17 cellular contexts compared by ENCODE assay signal in genomic region chr3:40920041-40920440, GRCh38.
DNase-seq lines count a peak whose midpoint lies in the region; ATAC-seq and TF ChIP-seq lines count a peak whose summit lies in the region.
"Had no signal": no experiment of that assay in that cellular context is flagged by ENCODE, and none has a peak within 500 bp of the region (broad histone marks: within the 10 kb centered on the region; RNA-seq: fewer than 3 reads in every experiment).

No MANE protein-coding gene starts in this region.

- no peaks in the 10 kb centered on the region for H3K4me1 Mint-ChIP-seq in T-cell
- H3K4me1 Mint-ChIP-seq: CD4-positive, CD25-positive, alpha-beta regulatory T cell had no signal

- peak; percentile 18 for DNase-seq in GM12865 (ENCODE audit: low read depth)
- peak; percentile 71 for DNase-seq in LHCN-M2 (ENCODE audit: low read depth)
- peak; percentile 52 for DNase-seq in brain microvascular endothelial cell
- DNase-seq in kidney epithelial cell (ENCODE audit: low read depth): peak; percentile 71
- no peak for DNase-seq in central memory CD4-positive, alpha-beta T cell
- DNase-seq in T-cell: no peak
- DNase-seq: activated CD8-positive, alpha-beta memory T cell treated with anti-CD3 and anti-CD28 coated beads, Interleukin-2, amount 50 U/mL, for 4 hours; body of pancreas; CD4-positive, CD25-positive, alpha-beta regulatory T cell; GOT3; left ventricle myocardium superior; occipital lobe; stimulated activated naive CD4-positive, alpha-beta T cell treated with Interleukin-2 at 50 U/mL for 16 hours had no signal

- H3K36me3 Mint-ChIP-seq in T-cell: no peaks in the 10 kb centered on the region
- H3K36me3 Mint-ChIP-seq: CD4-positive, CD25-positive, alpha-beta regulatory T cell had no signal

- peaks cover 0 to 7% of the 10 kb centered on the region in 2 donors for H3K27me3 Mint-ChIP-seq in T-cell

- H3K9me3 Mint-ChIP-seq in T-cell: no peaks in the 10 kb centered on the region

- ATAC-seq in HG03135 (IDR thresholded peaks at IDR 0.05; ENCODE audit: unreplicated experiment) (no peak), HG02610 (IDR thresholded peaks at IDR 0.05; ENCODE audit: unreplicated experiment) (no peak), T-cell (replicated peaks in 1 of 4) (no peak)
- ATAC-seq: body of pancreas, K562, left ventricle myocardium superior, Panc1 had no signal

- in situ Hi-C loops in brain microvascular endothelial cell (cut with HindIII; ENCODE audit: low pct_ligation_motif_present, low sequenced_read_pairs): no loop called here

- H3K27ac Mint-ChIP-seq in T-cell: no peak overlapping the region
- H3K27ac Mint-ChIP-seq: CD4-positive, CD25-positive, alpha-beta regulatory T cell had no signal

- CTCF ChIA-PET in T-cell (lab: Charles Lee): no interaction called here

- H3K4me3 ChIP-seq in GM12865 (ENCODE audit: low read depth, low read length) (no peak overlapping the region), brain microvascular endothelial cell (ENCODE audit: low read depth, low read length) (no peak overlapping the region), kidney epithelial cell (ENCODE audit: low read depth, low read length) (no peak overlapping the region)
- H3K4me3 ChIP-seq: body of pancreas, K562 had no signal

- H3K36me3 ChIP-seq in brain microvascular endothelial cell (replicated peaks) (no peaks in the 10 kb centered on the region), kidney epithelial cell (ENCODE audit: control insufficient read depth, insufficient read depth, low read length) (no peaks in the 10 kb centered on the region)

- H3K27me3 ChIP-seq in brain microvascular endothelial cell (replicated peaks) (no peaks in the 10 kb centered on the region), kidney epithelial cell (ENCODE audit: control insufficient read depth, insufficient read depth, low read length) (no peaks in the 10 kb centered on the region)
- H3K27me3 ChIP-seq: body of pancreas had no signal

- no peak overlapping the region for H3K27ac ChIP-seq in brain microvascular endothelial cell
- H3K27ac ChIP-seq: body of pancreas had no signal

- H3K4me3 Mint-ChIP-seq in T-cell: no peak overlapping the region
- H3K4me3 Mint-ChIP-seq: CD4-positive, CD25-positive, alpha-beta regulatory T cell had no signal

- TF ChIP-seq CTCF in GM12865 (IDR thresholded peaks at IDR 0.05; ENCODE audit: insufficient read depth, low read depth, low read length, missing control alignments) (no peak), brain microvascular endothelial cell (IDR thresholded peaks at IDR 0.05; ENCODE audit: low read depth, low read length, missing control alignments) (no peak), kidney epithelial cell (IDR thresholded peaks at IDR 0.05; ENCODE audit: insufficient read depth, low read length, poor library complexity, severe bottlenecking) (no peak)

- POLR2A ChIA-PET in T-cell (lab: Charles Lee): interaction anchor here in 1 of 2 donors (0.6 to 0.7 kb wide), 2 partner anchors 14 to 207 kb away, joined by 3 read pairs; no protein-coding TSS in a partner anchor

Comparison
In these comparisons a context has a peak if more than half of its experiments do, and no peak if none do; other contexts are left out.
1. DNase-seq: peak in GM12865 (single experiment), LHCN-M2 (single experiment), brain microvascular endothelial cell (single experiment) and kidney epithelial cell (single experiment); none in central memory CD4-positive, alpha-beta T cell (single experiment) and T-cell (0 of 34).